1 cellular context compared by ENCODE assay signal in the genomic region with DNA sequence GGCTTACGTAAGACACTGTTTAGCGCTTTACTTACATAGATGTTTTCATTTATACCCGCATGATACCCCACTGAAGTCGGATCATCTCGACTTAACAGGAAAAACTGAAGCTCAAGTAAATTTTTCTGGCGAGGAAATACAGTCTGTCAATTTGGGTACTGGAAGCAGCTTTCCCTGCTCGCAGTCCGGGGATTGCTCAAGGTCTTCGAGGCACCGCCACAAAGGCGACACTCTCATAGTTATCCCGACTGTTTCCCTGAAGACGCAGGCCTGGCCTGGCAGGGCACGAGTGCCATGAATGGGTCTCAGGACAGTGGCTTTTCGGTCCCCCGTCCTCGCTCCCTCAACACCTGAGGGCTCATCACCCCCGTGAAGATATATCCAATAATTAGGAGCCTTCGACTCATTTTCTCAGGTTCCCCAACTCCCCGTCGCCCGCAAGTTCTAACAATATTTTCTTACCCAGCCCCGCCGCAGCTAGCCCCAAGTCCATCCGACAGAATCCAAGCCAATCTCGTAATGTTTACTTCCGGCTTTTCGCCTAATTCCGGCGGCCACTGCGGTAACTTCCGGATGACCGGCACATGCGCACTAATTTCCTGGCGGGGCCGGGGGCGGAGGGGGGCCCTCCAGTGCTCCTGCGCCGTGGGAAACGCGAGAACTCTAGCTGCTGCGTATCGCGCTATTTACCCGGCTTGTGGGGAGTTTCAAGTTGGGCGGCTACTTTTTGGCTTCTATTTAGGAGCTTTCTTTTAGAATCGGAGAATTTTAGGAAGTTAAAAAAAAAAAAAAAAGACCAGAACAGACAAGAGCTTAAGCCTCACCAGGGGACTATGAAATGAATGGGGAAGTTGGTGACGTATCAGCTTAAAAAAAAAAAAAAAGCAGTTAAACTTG.
TF ChIP-seq lines count a peak whose summit lies in the region.

SLU7 (minus strand) TSS at position 521 of the 897 bp plus-strand sequence. CDS start 3,787 bp downstream, outside the sequence.

TF ChIP-seq in K562, 482 proteins besides CTCF, POLR2A, EP300 and RAD21 (continued from another document):
- TF ChIP-seq ZBTB26 (CRISPR knock-in tag; IDR thresholded peaks at IDR 0.05) (no peak), ZNF124 (CRISPR knock-in tag; IDR thresholded peaks at IDR 0.05) (no peak), PML (IDR thresholded peaks at IDR 0.05; ENCODE audit: low read length) (peak; percentile 78; the same call in 1 of the 2 replicates), PHB (CRISPR knock-in tag; IDR thresholded peaks at IDR 0.05) (no peak)
- TF ChIP-seq, protein P1, sequence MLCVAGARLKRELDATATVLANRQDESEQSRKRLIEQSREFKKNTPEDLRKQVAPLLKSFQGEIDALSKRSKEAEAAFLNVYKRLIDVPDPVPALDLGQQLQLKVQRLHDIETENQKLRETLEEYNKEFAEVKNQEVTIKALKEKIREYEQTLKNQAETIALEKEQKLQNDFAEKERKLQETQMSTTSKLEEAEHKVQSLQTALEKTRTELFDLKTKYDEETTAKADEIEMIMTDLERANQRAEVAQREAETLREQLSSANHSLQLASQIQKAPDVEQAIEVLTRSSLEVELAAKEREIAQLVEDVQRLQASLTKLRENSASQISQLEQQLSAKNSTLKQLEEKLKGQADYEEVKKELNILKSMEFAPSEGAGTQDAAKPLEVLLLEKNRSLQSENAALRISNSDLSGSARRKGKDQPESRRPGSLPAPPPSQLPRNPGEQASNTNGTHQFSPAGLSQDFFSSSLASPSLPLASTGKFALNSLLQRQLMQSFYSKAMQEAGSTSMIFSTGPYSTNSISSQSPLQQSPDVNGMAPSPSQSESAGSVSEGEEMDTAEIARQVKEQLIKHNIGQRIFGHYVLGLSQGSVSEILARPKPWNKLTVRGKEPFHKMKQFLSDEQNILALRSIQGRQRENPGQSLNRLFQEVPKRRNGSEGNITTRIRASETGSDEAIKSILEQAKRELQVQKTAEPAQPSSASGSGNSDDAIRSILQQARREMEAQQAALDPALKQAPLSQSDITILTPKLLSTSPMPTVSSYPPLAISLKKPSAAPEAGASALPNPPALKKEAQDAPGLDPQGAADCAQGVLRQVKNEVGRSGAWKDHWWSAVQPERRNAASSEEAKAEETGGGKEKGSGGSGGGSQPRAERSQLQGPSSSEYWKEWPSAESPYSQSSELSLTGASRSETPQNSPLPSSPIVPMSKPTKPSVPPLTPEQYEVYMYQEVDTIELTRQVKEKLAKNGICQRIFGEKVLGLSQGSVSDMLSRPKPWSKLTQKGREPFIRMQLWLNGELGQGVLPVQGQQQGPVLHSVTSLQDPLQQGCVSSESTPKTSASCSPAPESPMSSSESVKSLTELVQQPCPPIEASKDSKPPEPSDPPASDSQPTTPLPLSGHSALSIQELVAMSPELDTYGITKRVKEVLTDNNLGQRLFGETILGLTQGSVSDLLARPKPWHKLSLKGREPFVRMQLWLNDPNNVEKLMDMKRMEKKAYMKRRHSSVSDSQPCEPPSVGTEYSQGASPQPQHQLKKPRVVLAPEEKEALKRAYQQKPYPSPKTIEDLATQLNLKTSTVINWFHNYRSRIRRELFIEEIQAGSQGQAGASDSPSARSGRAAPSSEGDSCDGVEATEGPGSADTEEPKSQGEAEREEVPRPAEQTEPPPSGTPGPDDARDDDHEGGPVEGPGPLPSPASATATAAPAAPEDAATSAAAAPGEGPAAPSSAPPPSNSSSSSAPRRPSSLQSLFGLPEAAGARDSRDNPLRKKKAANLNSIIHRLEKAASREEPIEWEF (CRISPR knock-in tag; IDR thresholded peaks at IDR 0.05), result no peak
TF ChIP-seq in K562: peak in this region for 78.
